8 cellular contexts compared by ENCODE assay signal in genomic region chr6:143843689-143844405, GRCh38. TPM values are rescaled to one million over a fixed set of nuclear protein-coding genes. Genes with fewer than 3 reads are reported as not detected.
DNase-seq lines count a peak whose midpoint lies in the region; ATAC-seq and TF ChIP-seq lines count a peak whose summit lies in the region.

No MANE protein-coding gene starts in this region.

- H3K27me3 ChIP-seq in psoas muscle (ENCODE audit: insufficient read depth in 3 of 3, low read length in 2 of 3): no peaks in the 10 kb centered on the region

- 3 to 7% (median 3%) methylated on average over 13 of the region's 13 CpGs for WGBS in psoas muscle, 3 donors

- CTCF ChIA-PET in activated CD4-positive, alpha-beta T cell treated with anti-CD3 and anti-CD28 coated beads, Interleukin-2, amount 10 ng/mL, durations not matched to agents 7 days and 5 days (lab: Charles Lee): interaction anchor here (0.6 to 1.9 kb wide), 9 partner anchors 17 to 549 kb away, joined by 3 to 7 read pairs (median 4); partner anchors contain the start of gene ZC2HC1B

- TF ChIP-seq CTCF in fibroblast of villous mesenchyme (IDR thresholded peaks at IDR 0.05; ENCODE audit: insufficient read depth, low read depth, low read length) (no peak), psoas muscle (IDR thresholded peaks at IDR 0.05) (no peak)

- no peaks in the 10 kb centered on the region for H3K9me3 ChIP-seq in psoas muscle

- H3K36me3 ChIP-seq in psoas muscle (ENCODE audit: insufficient read depth in 1 of 2, low read depth in 1 of 2): peaks cover 10 to 46% of the 10 kb centered on the region in 2 donors

- H3K27me3 Mint-ChIP-seq in activated CD4-positive, alpha-beta T cell treated with anti-CD3 and anti-CD28 coated beads, Interleukin-2, amount 10 ng/mL, durations not matched to agents 7 days and 5 days: no peaks in the 10 kb centered on the region

- peak; percentile 12 for ATAC-seq in HG02981 (IDR thresholded peaks at IDR 0.05; ENCODE audit: unreplicated experiment)
- peak in 1 of 4 donors; percentile 9 for ATAC-seq in psoas muscle

- peaks cover 20% of the 10 kb centered on the region for H3K4me1 Mint-ChIP-seq in activated CD4-positive, alpha-beta T cell treated with anti-CD3 and anti-CD28 coated beads, Interleukin-2, amount 10 ng/mL, durations not matched to agents 7 days and 5 days

- H3K9me3 Mint-ChIP-seq in activated CD4-positive, alpha-beta T cell treated with anti-CD3 and anti-CD28 coated beads, Interleukin-2, amount 10 ng/mL, durations not matched to agents 7 days and 5 days: no peaks in the 10 kb centered on the region

- peaks cover 37% of the 10 kb centered on the region for H3K36me3 Mint-ChIP-seq in activated CD4-positive, alpha-beta T cell treated with anti-CD3 and anti-CD28 coated beads, Interleukin-2, amount 10 ng/mL, durations not matched to agents 7 days and 5 days (ENCODE audit: low read depth)

- peak; percentile 22 for DNase-seq in activated CD4-positive, alpha-beta T cell treated with anti-CD3 and anti-CD28 coated beads, Interleukin-2, amount 10 ng/mL, durations not matched to agents 7 days and 5 days
- DNase-seq in activated CD4-positive, alpha-beta T cell treated with anti-CD3 and anti-CD28 coated beads for 4 hours: no peak
- DNase-seq in T-helper 22 cell (ENCODE audit: low read depth) (peak; percentile 0), fibroblast of villous mesenchyme (ENCODE audit: low read depth) (no peak), psoas muscle (no peak), cerebellum (ENCODE audit: low spot score) (no peak)
- DNase-seq in activated CD4-positive, alpha-beta T cell treated with anti-CD3 and anti-CD28 coated beads, Interleukin-2, amount 50 U/mL, for 1 hour: no peak

- intact Hi-C loops in psoas muscle (cut with DNase I): loop anchor here (5.0 to 10.0 kb wide), 3 partner anchors 162 to 1891 kb away; partner anchors contain the start of gene EPM2A (in 1 of the 2)

- POLR2A ChIA-PET in activated CD4-positive, alpha-beta T cell treated with anti-CD3 and anti-CD28 coated beads, Interleukin-2, amount 10 ng/mL, durations not matched to agents 7 days and 5 days (lab: Charles Lee): interaction anchor here (0.6 to 1.8 kb wide), 3 partner anchors 29 to 393 kb away, joined by 3 to 5 read pairs (median 3); partner anchors contain the start of genes ADAT2 and PEX3

- H3K4me3 ChIP-seq in fibroblast of villous mesenchyme (ENCODE audit: low read depth, low read length) (peak overlapping the region; percentile 75), psoas muscle (peak overlapping the region; percentile 85)

- peak overlapping the region; percentile 94 for H3K4me3 Mint-ChIP-seq in activated CD4-positive, alpha-beta T cell treated with anti-CD3 and anti-CD28 coated beads, Interleukin-2, amount 10 ng/mL, durations not matched to agents 7 days and 5 days

- peaks cover 15% of the 10 kb centered on the region for H3K4me1 ChIP-seq in psoas muscle

- H3K27ac Mint-ChIP-seq in activated CD4-positive, alpha-beta T cell treated with anti-CD3 and anti-CD28 coated beads, Interleukin-2, amount 10 ng/mL, durations not matched to agents 7 days and 5 days: peak overlapping the region; percentile 96

- peak overlapping the region; percentile 86 for H3K27ac ChIP-seq in psoas muscle

RNA-seq across cellular contexts. Expression of gene LTV1, which starts 0.7 kb away (rescaled TPM):
- total RNA-seq in activated CD4-positive, alpha-beta T cell treated with anti-CD3 and anti-CD28 coated beads, Interleukin-2, amount 10 ng/mL, durations not matched to agents 7 days and 5 days: 10 to 100 TPM; 23.7 to 25.1 TPM
- 19.6 and 24.2 TPM in 2 replicates for total RNA-seq in fibroblast of villous mesenchyme
- total RNA-seq in psoas muscle: 10 to 100 TPM; 19.1 to 36.6 (median 31.7) TPM
- polyA plus RNA-seq in psoas muscle: 10 to 100 TPM; 31.8 to 57.1 (median 41.4) TPM
- 10.3 TPM for total RNA-seq in cerebellum

RNA-seq across cellular contexts. Expression of gene ZC2HC1B, which starts 20.4 kb away (rescaled TPM):
- not detected for total RNA-seq in activated CD4-positive, alpha-beta T cell treated with anti-CD3 and anti-CD28 coated beads, Interleukin-2, amount 10 ng/mL, durations not matched to agents 7 days and 5 days
- not detected in 2 replicates for total RNA-seq in fibroblast of villous mesenchyme
- under 1 TPM in 1 of 4 donors, not detected in 3; 0.56 TPM for total RNA-seq in psoas muscle
- polyA plus RNA-seq in psoas muscle: not detected
- not detected for total RNA-seq in cerebellum

Comparison
In these comparisons a context has a peak if more than half of its experiments do, and no peak if none do; other contexts are left out.
1. DNase-seq: peak in activated CD4-positive, alpha-beta T cell treated with anti-CD3 and anti-CD28 coated beads, Interleukin-2, amount 10 ng/mL, durations not matched to agents 7 days and 5 days (single experiment) and T-helper 22 cell (single experiment); none in activated CD4-positive, alpha-beta T cell treated with anti-CD3 and anti-CD28 coated beads for 4 hours (0 of 2), fibroblast of villous mesenchyme (single experiment), psoas muscle (0 of 2), cerebellum (single experiment) and activated CD4-positive, alpha-beta T cell treated with anti-CD3 and anti-CD28 coated beads, Interleukin-2, amount 50 U/mL, for 1 hour (single experiment).